Comparison of ENCODE assay signal across 1 cellular context in genomic region chr1:154944422-154945159, GRCh38.
TF ChIP-seq lines count a peak whose summit lies in the region.

No MANE protein-coding gene starts in this region.

TF ChIP-seq in HepG2, 621 proteins besides CTCF, POLR2A, EP300 and RAD21 (continued from another document and continues in another):
- TF ChIP-seq ATF5 (CRISPR knock-in tag; IDR thresholded peaks at IDR 0.05; ENCODE audit: low read depth) (no peak), ZNF639 (CRISPR knock-in tag; conservative IDR thresholded peaks at IDR 0.05) (no peak), ZBTB14 (CRISPR knock-in tag; IDR thresholded peaks at IDR 0.05) (no peak), ZNF773 (CRISPR knock-in tag; IDR thresholded peaks at IDR 0.05; ENCODE audit: borderline replicate concordance) (no peak), ZUFSP (CRISPR knock-in tag; IDR thresholded peaks at IDR 0.05; ENCODE audit: borderline replicate concordance) (no peak), KDM2A (CRISPR knock-in tag; IDR thresholded peaks at IDR 0.05; ENCODE audit: borderline replicate concordance, low read depth) (no peak; the same call in 1 of the 2 replicates), STAT6 (CRISPR knock-in tag; IDR thresholded peaks at IDR 0.05; ENCODE audit: borderline replicate concordance) (no peak), ZBTB40 (IDR thresholded peaks at IDR 0.05) (no peak), ZBTB40 (CRISPR knock-in tag; IDR thresholded peaks at IDR 0.05) (peak; percentile 18; the same call in 1 of the 2 replicates), PHF8 (CRISPR knock-in tag; IDR thresholded peaks at IDR 0.05) (peak; percentile 36; the same call in 1 of the 2 replicates), TEF (CRISPR knock-in tag; IDR thresholded peaks at IDR 0.05) (peak; percentile 83; the same call in 1 of the 2 replicates), PHF20 (CRISPR knock-in tag; IDR thresholded peaks at IDR 0.05) (no peak), E2F5 (CRISPR knock-in tag; conservative IDR thresholded peaks at IDR 0.05) (no peak), ZNF850 (CRISPR knock-in tag; conservative IDR thresholded peaks at IDR 0.05) (0 out of 2 replicates have a peak, but pooled peaks have one; percentile 25), CBX2 (IDR thresholded peaks at IDR 0.05; ENCODE audit: low read depth, low read length) (no peak), CBX2 (CRISPR knock-in tag; IDR thresholded peaks at IDR 0.05; ENCODE audit: low read depth) (no peak), NR0B2 (CRISPR knock-in tag; IDR thresholded peaks at IDR 0.05) (no peak), HMGXB4 (CRISPR knock-in tag; IDR thresholded peaks at IDR 0.05; ENCODE audit: borderline replicate concordance in 1 of 2, low read depth in 1 of 2) (peak in 1 of 2 experiments; percentile 25; a peak in 2 of 4 replicates), XRCC5 (optimal IDR thresholded peaks at IDR 0.05; ENCODE audit: low read length) (peak; percentile 77), ELF4 (CRISPR knock-in tag; IDR thresholded peaks at IDR 0.05; ENCODE audit: borderline replicate concordance) (no peak), ZNF382 (CRISPR knock-in tag; IDR thresholded peaks at IDR 0.05; ENCODE audit: borderline replicate concordance) (no peak), ZFP36L1 (CRISPR knock-in tag; IDR thresholded peaks at IDR 0.05) (no peak; the same call in 1 of the 2 replicates), KAT2B (IDR thresholded peaks at IDR 0.05; ENCODE audit: borderline replicate concordance, low read depth, low read length) (no peak), ZNF557 (CRISPR knock-in tag; IDR thresholded peaks at IDR 0.05) (no peak), TFDP2 (CRISPR knock-in tag; IDR thresholded peaks at IDR 0.05) (0 out of 2 replicates have a peak, but pooled peaks have one; percentile 36), KLF11 (CRISPR knock-in tag; IDR thresholded peaks at IDR 0.05) (no peak), ZNF879 (CRISPR knock-in tag; IDR thresholded peaks at IDR 0.05) (0 out of 2 replicates have a peak, but pooled peaks have one; percentile 73), CCDC6 (CRISPR knock-in tag; IDR thresholded peaks at IDR 0.05) (peak; percentile 72; the same call in 1 of the 2 replicates), MAFK (conservative IDR thresholded peaks at IDR 0.05 in 1 of 2, IDR thresholded peaks at IDR 0.05 in 1 of 2; ENCODE audit: low read length in 2 of 2) (no peak), PAX8 (CRISPR knock-in tag; IDR thresholded peaks at IDR 0.05; ENCODE audit: borderline replicate concordance) (no peak), ZNF296 (CRISPR knock-in tag; conservative IDR thresholded peaks at IDR 0.05) (no peak), MTA3 (CRISPR knock-in tag; IDR thresholded peaks at IDR 0.05) (no peak), ZZZ3 (CRISPR knock-in tag; IDR thresholded peaks at IDR 0.05; ENCODE audit: borderline replicate concordance) (no peak), HOXA7 (CRISPR knock-in tag; IDR thresholded peaks at IDR 0.05) (no peak)
